ENCODE assay signal across 19 cellular contexts in the genomic region with DNA sequence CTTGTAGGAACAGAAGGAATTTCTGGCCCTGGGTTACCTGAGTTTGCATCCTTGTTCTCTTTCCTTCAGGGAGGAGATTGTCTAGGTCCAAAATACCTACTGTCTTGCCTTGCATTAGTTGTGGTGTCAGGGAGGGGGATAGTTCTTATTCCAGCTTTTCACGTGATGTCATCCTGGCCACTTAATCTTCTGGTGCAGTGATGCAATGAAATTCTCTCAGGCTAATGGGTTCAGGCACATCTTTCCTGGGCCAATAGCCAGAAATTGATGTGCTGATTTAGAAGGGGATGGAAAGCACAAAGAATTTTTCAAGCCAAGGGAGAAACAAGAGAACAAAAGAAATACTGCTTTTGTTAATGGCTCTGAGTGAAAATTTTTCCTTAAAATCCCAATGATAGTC.
"Had no signal": no experiment of that assay in that cellular context is flagged by ENCODE, and none has a peak within 500 bp of the region (broad histone marks: within the 10 kb centered on the region; RNA-seq: fewer than 3 reads in every experiment).

No MANE protein-coding gene starts in this region.

- DNase-seq: effector memory CD8-positive, alpha-beta T cell; foreskin melanocyte; heart left ventricle; hippocampal formation; left colon; mesendoderm; naive B cell; spleen; stimulated activated CD4-positive, alpha-beta T cell treated with anti-CD3 and anti-CD28 coated beads, Interleukin-15, amount 100 ng/mL, for 24 hours; stimulated activated CD4-positive, alpha-beta T cell treated with anti-CD3 and anti-CD28 coated beads, Interleukin-1b, Interleukin-23, amount 100 ng/mL, for 48 hours; stimulated activated CD4-positive, alpha-beta T cell treated with anti-CD3 and anti-CD28 coated beads, Interleukin-4, amount 100 ng/mL, for 24 hours; stimulated activated naive B cell treated with anti-CD40 and anti-IgM and Interleukin-4, amounts not matched to agents 10 μg/mL and 1 μg/mL and 100 μg/mL, for 72 hours; stimulated activated naive CD8-positive, alpha-beta T cell treated with anti-CD3 and anti-CD28 coated beads, Interleukin-15, amount 100 ng/mL, for 72 hours; transverse colon had no signal

- H3K27me3 ChIP-seq: spleen, testis, transverse colon had no signal

- ATAC-seq: effector memory CD8-positive, alpha-beta T cell; heart left ventricle; left colon; sciatic nerve; stimulated activated naive B cell treated with anti-CD40 and anti-IgM and Interleukin-4, amounts not matched to agents 10 μg/mL and 1 μg/mL and 100 μg/mL, for 72 hours; stimulated activated naive CD8-positive, alpha-beta T cell treated with anti-CD3 and anti-CD28 coated beads, Interleukin-15, amount 100 ng/mL, for 72 hours had no signal

- H3K4me3 ChIP-seq: heart left ventricle, prostate gland, spleen, testis, transverse colon had no signal

- H3K27ac ChIP-seq: heart left ventricle, parathyroid adenoma, prostate gland, spleen, testis, transverse colon had no signal

- FAIRE-seq: colon had no signal

- H3K36me3 ChIP-seq: heart left ventricle, prostate gland, spleen, transverse colon had no signal

- H3K9ac ChIP-seq: parathyroid adenoma had no signal

- H3K9me3 ChIP-seq: prostate gland, testis, transverse colon had no signal

- H3K79me2 ChIP-seq: parathyroid adenoma had no signal

- H3K4me1 ChIP-seq: heart left ventricle, parathyroid adenoma, prostate gland, testis, transverse colon had no signal

- H2AFZ ChIP-seq: parathyroid adenoma had no signal
